In the genomic region with DNA sequence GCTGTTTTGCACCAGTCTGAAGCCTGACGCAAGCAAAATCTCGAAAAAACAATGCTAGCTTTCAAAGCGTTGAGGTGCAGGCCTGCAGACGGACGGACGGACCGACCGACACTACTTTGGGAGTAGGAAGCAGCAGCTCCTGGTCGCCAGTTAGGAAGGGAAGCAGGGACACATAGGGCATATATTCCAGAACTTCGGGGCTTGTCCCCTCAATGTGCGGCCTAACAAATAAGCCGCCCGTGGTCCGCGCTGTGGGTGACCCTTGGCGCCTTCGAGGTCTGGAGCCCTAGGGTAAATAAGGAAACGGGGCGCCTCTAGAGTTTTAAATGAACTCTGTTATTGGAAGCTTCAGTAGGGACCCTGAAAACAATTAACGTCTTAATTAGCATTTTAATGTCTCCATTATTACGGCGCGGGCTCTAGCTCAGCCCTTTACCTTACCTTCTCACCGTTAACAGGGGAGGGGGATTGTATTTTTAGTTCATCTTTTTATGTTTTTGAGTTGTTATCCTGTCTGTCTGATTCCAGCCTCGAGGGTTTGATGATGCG, we compare ENCODE assay signal across 9 cellular contexts. TPM values are rescaled to one million over a fixed set of nuclear protein-coding genes. Genes with fewer than 3 reads are reported as not detected.
DNase-seq lines count a peak whose midpoint lies in the region; ATAC-seq and TF ChIP-seq lines count a peak whose summit lies in the region.
"Had no signal": no experiment of that assay in that cellular context is flagged by ENCODE, and none has a peak within 500 bp of the region (broad histone marks: within the 10 kb centered on the region; RNA-seq: fewer than 3 reads in every experiment).

No MANE protein-coding gene starts in this region.

- H3K4me3 ChIP-seq in HL-60 (replicated peaks; ENCODE audit: insufficient read depth, low read length) (peak overlapping the region; percentile 81), iPS-15b (ENCODE audit: low read depth, low read length) (peak overlapping the region; percentile 43)

- H3K27me3 ChIP-seq in HL-60 (ENCODE audit: insufficient read depth, poor library complexity, severe bottlenecking) (no peaks in the 10 kb centered on the region), iPS-15b (ENCODE audit: control insufficient read depth, insufficient read depth, low read length) (peaks cover 78% of the 10 kb centered on the region)

- peaks cover 76% of the 10 kb centered on the region for H3K27me3 Mint-ChIP-seq in activated T-helper 1 cell treated with anti-CD3 and anti-CD28 coated beads, Interleukin-12 subunit alpha, Interleukin-12 subunit beta, Interleukin-2, Interleukin-4 antibody, amounts not matched to agents 30 ng/mL and 10 ng/mL and 1 ng/mL, durations not matched to agents 14 hours and 24 hours and 36 hours (ENCODE audit: insufficient read depth)

- no peaks in the 10 kb centered on the region for H3K36me3 Mint-ChIP-seq in activated T-helper 1 cell treated with anti-CD3 and anti-CD28 coated beads, Interleukin-12 subunit alpha, Interleukin-12 subunit beta, Interleukin-2, Interleukin-4 antibody, amounts not matched to agents 30 ng/mL and 10 ng/mL and 1 ng/mL, durations not matched to agents 14 hours and 24 hours and 36 hours (ENCODE audit: low read depth)
- H3K36me3 Mint-ChIP-seq in stimulated activated effector memory CD8-positive, alpha-beta T cell treated with anti-CD3 and anti-CD28 coated beads, Interleukin-12 subunit alpha, Interleukin-12 subunit beta, amount 100 ng/mL, for 72 hours = no peaks in the 10 kb centered on the region

- no peaks in the 10 kb centered on the region for H3K9me3 Mint-ChIP-seq in activated T-helper 1 cell treated with anti-CD3 and anti-CD28 coated beads, Interleukin-12 subunit alpha, Interleukin-12 subunit beta, Interleukin-2, Interleukin-4 antibody, amounts not matched to agents 30 ng/mL and 10 ng/mL and 1 ng/mL, durations not matched to agents 14 hours and 24 hours and 36 hours
- no peaks in the 10 kb centered on the region for H3K9me3 Mint-ChIP-seq in stimulated activated effector memory CD8-positive, alpha-beta T cell treated with anti-CD3 and anti-CD28 coated beads, Interleukin-12 subunit alpha, Interleukin-12 subunit beta, amount 100 ng/mL, for 72 hours

- peaks cover 23% of the 10 kb centered on the region for H3K4me1 Mint-ChIP-seq in activated T-helper 1 cell treated with anti-CD3 and anti-CD28 coated beads, Interleukin-12 subunit alpha, Interleukin-12 subunit beta, Interleukin-2, Interleukin-4 antibody, amounts not matched to agents 30 ng/mL and 10 ng/mL and 1 ng/mL, durations not matched to agents 14 hours and 24 hours and 36 hours (ENCODE audit: low read depth)
- H3K4me1 Mint-ChIP-seq in stimulated activated effector memory CD8-positive, alpha-beta T cell treated with anti-CD3 and anti-CD28 coated beads, Interleukin-12 subunit alpha, Interleukin-12 subunit beta, amount 100 ng/mL, for 72 hours = peaks cover 12% of the 10 kb centered on the region

- DNase-seq in HL-60 (ENCODE audit: low read depth in 1 of 2, low spot score in 1 of 2) (peak; percentile 7 to 51), NCI-H2171 (lab: John Stamatoyannopoulos, UW) (no peak)
- no peak for DNase-seq in activated T-helper 1 cell treated with anti-CD3 and anti-CD28 coated beads, Interleukin-12 subunit alpha, Interleukin-12 subunit beta, Interleukin-2, Interleukin-4 antibody, amounts not matched to agents 30 ng/mL and 10 ng/mL and 1 ng/mL, durations not matched to agents 14 hours and 24 hours and 36 hours (ENCODE audit: low spot score)
- DNase-seq in stimulated activated effector memory CD8-positive, alpha-beta T cell treated with anti-CD3 and anti-CD28 coated beads, Interleukin-12 subunit alpha, Interleukin-12 subunit beta, amount 100 ng/mL, for 72 hours (ENCODE audit: low spot score in 2 of 2) = no peak
- DNase-seq: NCI-H2081 had no signal

- intact Hi-C loops in activated T-helper 1 cell treated with anti-CD3 and anti-CD28 coated beads, Interleukin-12 subunit alpha, Interleukin-12 subunit beta, Interleukin-2, Interleukin-4 antibody, amounts not matched to agents 30 ng/mL and 10 ng/mL and 1 ng/mL, durations not matched to agents 14 hours and 24 hours and 36 hours (cut with micrococcal nuclease) = loop anchor here (1.0 to 10.0 kb wide), 5 partner anchors 8 to 806 kb away; a partner anchor contains a TSS

- H3K36me3 ChIP-seq in iPS-15b (ENCODE audit: control insufficient read depth, insufficient read depth, low read length) = no peaks in the 10 kb centered on the region

- H3K9me3 ChIP-seq in iPS-15b (ENCODE audit: control insufficient read depth, insufficient read depth, low read length) = no peaks in the 10 kb centered on the region

- no peak for ATAC-seq in stimulated activated effector memory CD8-positive, alpha-beta T cell treated with anti-CD3 and anti-CD28 coated beads, Interleukin-12 subunit alpha, Interleukin-12 subunit beta, amount 100 ng/mL, for 72 hours
- ATAC-seq in HG03469 (IDR thresholded peaks at IDR 0.05; ENCODE audit: unreplicated experiment) = no peak
- ATAC-seq in GM21423 (IDR thresholded peaks at IDR 0.05; ENCODE audit: unreplicated experiment) = no peak
- no peak for ATAC-seq in HG03095 (IDR thresholded peaks at IDR 0.05; ENCODE audit: unreplicated experiment)

- H3K4me1 ChIP-seq in iPS-15b (ENCODE audit: control insufficient read depth, insufficient read depth, low read length) = peaks cover 10% of the 10 kb centered on the region

- H3K4me3 Mint-ChIP-seq in activated T-helper 1 cell treated with anti-CD3 and anti-CD28 coated beads, Interleukin-12 subunit alpha, Interleukin-12 subunit beta, Interleukin-2, Interleukin-4 antibody, amounts not matched to agents 30 ng/mL and 10 ng/mL and 1 ng/mL, durations not matched to agents 14 hours and 24 hours and 36 hours = peak overlapping the region; percentile 73
- peak overlapping the region; percentile 66 for H3K4me3 Mint-ChIP-seq in stimulated activated effector memory CD8-positive, alpha-beta T cell treated with anti-CD3 and anti-CD28 coated beads, Interleukin-12 subunit alpha, Interleukin-12 subunit beta, amount 100 ng/mL, for 72 hours

- no peak overlapping the region for H3K9ac ChIP-seq in iPS-15b (ENCODE audit: low read depth, low read length)

- TF ChIP-seq CTCF in HL-60 (IDR thresholded peaks at IDR 0.05; ENCODE audit: insufficient read depth, low read length) = no peak

- peak overlapping the region; percentile 55 for H3K27ac Mint-ChIP-seq in activated T-helper 1 cell treated with anti-CD3 and anti-CD28 coated beads, Interleukin-12 subunit alpha, Interleukin-12 subunit beta, Interleukin-2, Interleukin-4 antibody, amounts not matched to agents 30 ng/mL and 10 ng/mL and 1 ng/mL, durations not matched to agents 14 hours and 24 hours and 36 hours
- no peak overlapping the region for H3K27ac Mint-ChIP-seq in stimulated activated effector memory CD8-positive, alpha-beta T cell treated with anti-CD3 and anti-CD28 coated beads, Interleukin-12 subunit alpha, Interleukin-12 subunit beta, amount 100 ng/mL, for 72 hours

- peak overlapping the region; percentile 97 for H3K27ac ChIP-seq in HL-60 (replicated peaks)

RNA-seq across cellular contexts. Expression of a gene that starts 1.4 kb away (rescaled TPM):
- 0.16 and 0.32 TPM in 2 replicates for total RNA-seq in activated T-helper 1 cell treated with anti-CD3 and anti-CD28 coated beads, Interleukin-12 subunit alpha, Interleukin-12 subunit beta, Interleukin-2, Interleukin-4 antibody, amounts not matched to agents 30 ng/mL and 10 ng/mL and 1 ng/mL, durations not matched to agents 14 hours and 24 hours and 36 hours

Comparison
In these comparisons a context has a peak if more than half of its experiments do, and no peak if none do; other contexts are left out.
1. DNase-seq: peak in HL-60 (2 of 2); none in activated T-helper 1 cell treated with anti-CD3 and anti-CD28 coated beads, Interleukin-12 subunit alpha, Interleukin-12 subunit beta, Interleukin-2, Interleukin-4 antibody, amounts not matched to agents 30 ng/mL and 10 ng/mL and 1 ng/mL, durations not matched to agents 14 hours and 24 hours and 36 hours (single experiment), stimulated activated effector memory CD8-positive, alpha-beta T cell treated with anti-CD3 and anti-CD28 coated beads, Interleukin-12 subunit alpha, Interleukin-12 subunit beta, amount 100 ng/mL, for 72 hours (0 of 2) and NCI-H2171 (single experiment).